Comparison of ENCODE assay signal across 1 cellular context in the genomic region with DNA sequence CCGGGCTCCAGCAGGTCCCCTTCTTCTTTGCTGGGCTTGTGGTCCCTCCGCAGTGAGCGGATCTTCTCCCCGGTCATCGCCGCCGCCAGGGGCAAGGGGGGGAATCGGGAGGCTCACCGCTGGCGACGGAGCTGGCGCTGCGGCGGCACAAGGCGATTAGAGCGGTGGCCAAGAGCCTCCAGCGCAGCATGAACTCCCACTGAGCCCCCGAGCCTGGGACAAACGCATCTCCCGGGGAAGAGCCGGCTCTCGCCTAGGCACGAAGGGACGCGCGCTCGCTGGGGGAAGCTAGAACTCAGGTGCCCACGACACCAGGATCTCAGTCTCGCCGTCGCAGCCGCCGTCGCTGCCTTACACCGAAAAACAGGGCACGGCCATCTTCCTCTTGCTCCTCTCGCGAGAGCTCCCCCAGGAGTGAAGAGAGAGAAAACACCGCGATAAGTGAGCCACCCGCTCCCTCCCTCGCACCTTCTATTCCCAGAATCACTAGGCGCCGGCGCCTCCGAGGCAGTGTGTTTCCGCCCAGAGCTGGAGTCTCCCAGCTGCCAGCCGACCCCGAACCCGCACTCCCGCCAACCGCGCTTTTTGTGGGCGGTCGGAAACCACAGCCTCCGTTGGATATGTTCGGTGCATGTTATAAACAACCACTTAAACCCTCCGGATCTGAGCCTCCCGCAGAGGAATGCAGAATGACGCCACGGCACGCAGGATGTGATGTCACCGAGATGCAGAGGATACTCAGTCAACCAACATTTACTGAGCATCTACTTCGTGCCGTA.
A peak's percentile ranks its signal among the peaks of the same experiment; 100 is the strongest.
TF ChIP-seq lines count a peak whose summit lies in the region.

A gene with protein sequence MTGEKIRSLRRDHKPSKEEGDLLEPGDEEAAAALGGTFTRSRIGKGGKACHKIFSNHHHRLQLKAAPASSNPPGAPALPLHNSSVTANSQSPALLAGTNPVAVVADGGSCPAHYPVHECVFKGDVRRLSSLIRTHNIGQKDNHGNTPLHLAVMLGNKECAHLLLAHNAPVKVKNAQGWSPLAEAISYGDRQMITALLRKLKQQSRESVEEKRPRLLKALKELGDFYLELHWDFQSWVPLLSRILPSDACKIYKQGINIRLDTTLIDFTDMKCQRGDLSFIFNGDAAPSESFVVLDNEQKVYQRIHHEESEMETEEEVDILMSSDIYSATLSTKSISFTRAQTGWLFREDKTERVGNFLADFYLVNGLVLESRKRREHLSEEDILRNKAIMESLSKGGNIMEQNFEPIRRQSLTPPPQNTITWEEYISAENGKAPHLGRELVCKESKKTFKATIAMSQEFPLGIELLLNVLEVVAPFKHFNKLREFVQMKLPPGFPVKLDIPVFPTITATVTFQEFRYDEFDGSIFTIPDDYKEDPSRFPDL (minus strand): TSS at position 391 of the 779 bp plus-strand sequence. CDS start 314 bp downstream, at position 77.

TF ChIP-seq in K562, 482 proteins besides CTCF, POLR2A, EP300 and RAD21 (continued from another document and continues in another):
- TF ChIP-seq, protein P1, sequence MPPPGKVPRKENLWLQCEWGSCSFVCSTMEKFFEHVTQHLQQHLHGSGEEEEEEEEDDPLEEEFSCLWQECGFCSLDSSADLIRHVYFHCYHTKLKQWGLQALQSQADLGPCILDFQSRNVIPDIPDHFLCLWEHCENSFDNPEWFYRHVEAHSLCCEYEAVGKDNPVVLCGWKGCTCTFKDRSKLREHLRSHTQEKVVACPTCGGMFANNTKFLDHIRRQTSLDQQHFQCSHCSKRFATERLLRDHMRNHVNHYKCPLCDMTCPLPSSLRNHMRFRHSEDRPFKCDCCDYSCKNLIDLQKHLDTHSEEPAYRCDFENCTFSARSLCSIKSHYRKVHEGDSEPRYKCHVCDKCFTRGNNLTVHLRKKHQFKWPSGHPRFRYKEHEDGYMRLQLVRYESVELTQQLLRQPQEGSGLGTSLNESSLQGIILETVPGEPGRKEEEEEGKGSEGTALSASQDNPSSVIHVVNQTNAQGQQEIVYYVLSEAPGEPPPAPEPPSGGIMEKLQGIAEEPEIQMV (tag; conservative IDR thresholded peaks at IDR 0.05; ENCODE audit: low read depth), result no peak
- TF ChIP-seq, protein P2, sequence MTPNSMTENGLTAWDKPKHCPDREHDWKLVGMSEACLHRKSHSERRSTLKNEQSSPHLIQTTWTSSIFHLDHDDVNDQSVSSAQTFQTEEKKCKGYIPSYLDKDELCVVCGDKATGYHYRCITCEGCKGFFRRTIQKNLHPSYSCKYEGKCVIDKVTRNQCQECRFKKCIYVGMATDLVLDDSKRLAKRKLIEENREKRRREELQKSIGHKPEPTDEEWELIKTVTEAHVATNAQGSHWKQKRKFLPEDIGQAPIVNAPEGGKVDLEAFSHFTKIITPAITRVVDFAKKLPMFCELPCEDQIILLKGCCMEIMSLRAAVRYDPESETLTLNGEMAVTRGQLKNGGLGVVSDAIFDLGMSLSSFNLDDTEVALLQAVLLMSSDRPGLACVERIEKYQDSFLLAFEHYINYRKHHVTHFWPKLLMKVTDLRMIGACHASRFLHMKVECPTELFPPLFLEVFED (CRISPR knock-in tag; conservative IDR thresholded peaks at IDR 0.05), result peak; percentile 83; the same call in 1 of the 2 replicates
- TF ChIP-seq L3MBTL2 (IDR thresholded peaks at IDR 0.05) (peak; percentile 96), ZNF766 (CRISPR knock-in tag; conservative IDR thresholded peaks at IDR 0.05) (peak; percentile 47; the same call in 1 of the 2 replicates), MYBL2 (IDR thresholded peaks at IDR 0.05; ENCODE audit: low read depth) (no peak), MYBL2 (CRISPR knock-in tag; IDR thresholded peaks at IDR 0.05; ENCODE audit: borderline replicate concordance) (no peak), FIP1L1 (IDR thresholded peaks at IDR 0.05; ENCODE audit: low read depth, low read length, poor library complexity, severe bottlenecking) (no peak), ZNF76 (CRISPR knock-in tag; IDR thresholded peaks at IDR 0.05; ENCODE audit: borderline replicate concordance) (0 out of 2 replicates have a peak, but pooled peaks have one; percentile 59), MEF2A (IDR thresholded peaks at IDR 0.05; ENCODE audit: control insufficient read depth, low read depth, low read length) (no peak), MYC (IDR thresholded peaks at IDR 0.05; ENCODE audit: low read depth, low read length) (peak; percentile 49), MYC (CRISPR knock-in tag; IDR thresholded peaks at IDR 0.05; ENCODE audit: borderline replicate concordance, low read depth) (peak; percentile 39; the same call in 1 of the 2 replicates), NRF1 (conservative IDR thresholded peaks at IDR 0.05 in 1 of 2, IDR thresholded peaks at IDR 0.05 in 1 of 2) (peak; percentile 76 to 80), ZNF217 (CRISPR knock-in tag; IDR thresholded peaks at IDR 0.05) (no peak), ZNF57 (CRISPR knock-in tag; IDR thresholded peaks at IDR 0.05) (peak; percentile 56; the same call in 1 of the 2 replicates), CREBBP (IDR thresholded peaks at IDR 0.05; ENCODE audit: low read depth, low read length) (no peak), SIN3B (IDR thresholded peaks at IDR 0.05; ENCODE audit: low read depth) (peak; percentile 88), ZNF239 (CRISPR knock-in tag; IDR thresholded peaks at IDR 0.05) (peak; percentile 54), MBD2 (IDR thresholded peaks at IDR 0.05; ENCODE audit: borderline replicate concordance, low read depth) (peak; percentile 62; the same call in 1 of the 2 replicates), ZNF3 (CRISPR knock-in tag; IDR thresholded peaks at IDR 0.05) (peak; percentile 100)
- TF ChIP-seq, protein P3, sequence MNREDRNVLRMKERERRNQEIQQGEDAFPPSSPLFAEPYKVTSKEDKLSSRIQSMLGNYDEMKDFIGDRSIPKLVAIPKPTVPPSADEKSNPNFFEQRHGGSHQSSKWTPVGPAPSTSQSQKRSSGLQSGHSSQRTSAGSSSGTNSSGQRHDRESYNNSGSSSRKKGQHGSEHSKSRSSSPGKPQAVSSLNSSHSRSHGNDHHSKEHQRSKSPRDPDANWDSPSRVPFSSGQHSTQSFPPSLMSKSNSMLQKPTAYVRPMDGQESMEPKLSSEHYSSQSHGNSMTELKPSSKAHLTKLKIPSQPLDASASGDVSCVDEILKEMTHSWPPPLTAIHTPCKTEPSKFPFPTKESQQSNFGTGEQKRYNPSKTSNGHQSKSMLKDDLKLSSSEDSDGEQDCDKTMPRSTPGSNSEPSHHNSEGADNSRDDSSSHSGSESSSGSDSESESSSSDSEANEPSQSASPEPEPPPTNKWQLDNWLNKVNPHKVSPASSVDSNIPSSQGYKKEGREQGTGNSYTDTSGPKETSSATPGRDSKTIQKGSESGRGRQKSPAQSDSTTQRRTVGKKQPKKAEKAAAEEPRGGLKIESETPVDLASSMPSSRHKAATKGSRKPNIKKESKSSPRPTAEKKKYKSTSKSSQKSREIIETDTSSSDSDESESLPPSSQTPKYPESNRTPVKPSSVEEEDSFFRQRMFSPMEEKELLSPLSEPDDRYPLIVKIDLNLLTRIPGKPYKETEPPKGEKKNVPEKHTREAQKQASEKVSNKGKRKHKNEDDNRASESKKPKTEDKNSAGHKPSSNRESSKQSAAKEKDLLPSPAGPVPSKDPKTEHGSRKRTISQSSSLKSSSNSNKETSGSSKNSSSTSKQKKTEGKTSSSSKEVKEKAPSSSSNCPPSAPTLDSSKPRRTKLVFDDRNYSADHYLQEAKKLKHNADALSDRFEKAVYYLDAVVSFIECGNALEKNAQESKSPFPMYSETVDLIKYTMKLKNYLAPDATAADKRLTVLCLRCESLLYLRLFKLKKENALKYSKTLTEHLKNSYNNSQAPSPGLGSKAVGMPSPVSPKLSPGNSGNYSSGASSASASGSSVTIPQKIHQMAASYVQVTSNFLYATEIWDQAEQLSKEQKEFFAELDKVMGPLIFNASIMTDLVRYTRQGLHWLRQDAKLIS (CRISPR knock-in tag; IDR thresholded peaks at IDR 0.05), result peak; percentile 52; the same call in 1 of the 2 replicates
- TF ChIP-seq, protein P4, sequence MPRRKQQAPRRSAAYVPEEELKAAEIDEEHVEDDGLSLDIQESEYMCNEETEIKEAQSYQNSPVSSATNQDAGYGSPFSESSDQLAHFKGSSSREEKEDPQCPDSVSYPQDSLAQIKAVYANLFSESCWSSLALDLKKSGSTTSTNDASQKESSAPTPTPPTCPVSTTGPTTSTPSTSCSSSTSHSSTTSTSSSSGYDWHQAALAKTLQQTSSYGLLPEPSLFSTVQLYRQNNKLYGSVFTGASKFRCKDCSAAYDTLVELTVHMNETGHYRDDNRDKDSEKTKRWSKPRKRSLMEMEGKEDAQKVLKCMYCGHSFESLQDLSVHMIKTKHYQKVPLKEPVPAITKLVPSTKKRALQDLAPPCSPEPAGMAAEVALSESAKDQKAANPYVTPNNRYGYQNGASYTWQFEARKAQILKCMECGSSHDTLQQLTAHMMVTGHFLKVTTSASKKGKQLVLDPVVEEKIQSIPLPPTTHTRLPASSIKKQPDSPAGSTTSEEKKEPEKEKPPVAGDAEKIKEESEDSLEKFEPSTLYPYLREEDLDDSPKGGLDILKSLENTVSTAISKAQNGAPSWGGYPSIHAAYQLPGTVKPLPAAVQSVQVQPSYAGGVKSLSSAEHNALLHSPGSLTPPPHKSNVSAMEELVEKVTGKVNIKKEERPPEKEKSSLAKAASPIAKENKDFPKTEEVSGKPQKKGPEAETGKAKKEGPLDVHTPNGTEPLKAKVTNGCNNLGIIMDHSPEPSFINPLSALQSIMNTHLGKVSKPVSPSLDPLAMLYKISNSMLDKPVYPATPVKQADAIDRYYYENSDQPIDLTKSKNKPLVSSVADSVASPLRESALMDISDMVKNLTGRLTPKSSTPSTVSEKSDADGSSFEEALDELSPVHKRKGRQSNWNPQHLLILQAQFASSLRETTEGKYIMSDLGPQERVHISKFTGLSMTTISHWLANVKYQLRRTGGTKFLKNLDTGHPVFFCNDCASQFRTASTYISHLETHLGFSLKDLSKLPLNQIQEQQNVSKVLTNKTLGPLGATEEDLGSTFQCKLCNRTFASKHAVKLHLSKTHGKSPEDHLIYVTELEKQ (CRISPR knock-in tag; IDR thresholded peaks at IDR 0.05), result no peak
- TF ChIP-seq, protein P5, sequence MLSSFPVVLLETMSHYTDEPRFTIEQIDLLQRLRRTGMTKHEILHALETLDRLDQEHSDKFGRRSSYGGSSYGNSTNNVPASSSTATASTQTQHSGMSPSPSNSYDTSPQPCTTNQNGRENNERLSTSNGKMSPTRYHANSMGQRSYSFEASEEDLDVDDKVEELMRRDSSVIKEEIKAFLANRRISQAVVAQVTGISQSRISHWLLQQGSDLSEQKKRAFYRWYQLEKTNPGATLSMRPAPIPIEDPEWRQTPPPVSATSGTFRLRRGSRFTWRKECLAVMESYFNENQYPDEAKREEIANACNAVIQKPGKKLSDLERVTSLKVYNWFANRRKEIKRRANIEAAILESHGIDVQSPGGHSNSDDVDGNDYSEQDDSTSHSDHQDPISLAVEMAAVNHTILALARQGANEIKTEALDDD (IDR thresholded peaks at IDR 0.05), result no peak; the same call in 1 of the 2 replicates
- TF ChIP-seq, protein P6, sequence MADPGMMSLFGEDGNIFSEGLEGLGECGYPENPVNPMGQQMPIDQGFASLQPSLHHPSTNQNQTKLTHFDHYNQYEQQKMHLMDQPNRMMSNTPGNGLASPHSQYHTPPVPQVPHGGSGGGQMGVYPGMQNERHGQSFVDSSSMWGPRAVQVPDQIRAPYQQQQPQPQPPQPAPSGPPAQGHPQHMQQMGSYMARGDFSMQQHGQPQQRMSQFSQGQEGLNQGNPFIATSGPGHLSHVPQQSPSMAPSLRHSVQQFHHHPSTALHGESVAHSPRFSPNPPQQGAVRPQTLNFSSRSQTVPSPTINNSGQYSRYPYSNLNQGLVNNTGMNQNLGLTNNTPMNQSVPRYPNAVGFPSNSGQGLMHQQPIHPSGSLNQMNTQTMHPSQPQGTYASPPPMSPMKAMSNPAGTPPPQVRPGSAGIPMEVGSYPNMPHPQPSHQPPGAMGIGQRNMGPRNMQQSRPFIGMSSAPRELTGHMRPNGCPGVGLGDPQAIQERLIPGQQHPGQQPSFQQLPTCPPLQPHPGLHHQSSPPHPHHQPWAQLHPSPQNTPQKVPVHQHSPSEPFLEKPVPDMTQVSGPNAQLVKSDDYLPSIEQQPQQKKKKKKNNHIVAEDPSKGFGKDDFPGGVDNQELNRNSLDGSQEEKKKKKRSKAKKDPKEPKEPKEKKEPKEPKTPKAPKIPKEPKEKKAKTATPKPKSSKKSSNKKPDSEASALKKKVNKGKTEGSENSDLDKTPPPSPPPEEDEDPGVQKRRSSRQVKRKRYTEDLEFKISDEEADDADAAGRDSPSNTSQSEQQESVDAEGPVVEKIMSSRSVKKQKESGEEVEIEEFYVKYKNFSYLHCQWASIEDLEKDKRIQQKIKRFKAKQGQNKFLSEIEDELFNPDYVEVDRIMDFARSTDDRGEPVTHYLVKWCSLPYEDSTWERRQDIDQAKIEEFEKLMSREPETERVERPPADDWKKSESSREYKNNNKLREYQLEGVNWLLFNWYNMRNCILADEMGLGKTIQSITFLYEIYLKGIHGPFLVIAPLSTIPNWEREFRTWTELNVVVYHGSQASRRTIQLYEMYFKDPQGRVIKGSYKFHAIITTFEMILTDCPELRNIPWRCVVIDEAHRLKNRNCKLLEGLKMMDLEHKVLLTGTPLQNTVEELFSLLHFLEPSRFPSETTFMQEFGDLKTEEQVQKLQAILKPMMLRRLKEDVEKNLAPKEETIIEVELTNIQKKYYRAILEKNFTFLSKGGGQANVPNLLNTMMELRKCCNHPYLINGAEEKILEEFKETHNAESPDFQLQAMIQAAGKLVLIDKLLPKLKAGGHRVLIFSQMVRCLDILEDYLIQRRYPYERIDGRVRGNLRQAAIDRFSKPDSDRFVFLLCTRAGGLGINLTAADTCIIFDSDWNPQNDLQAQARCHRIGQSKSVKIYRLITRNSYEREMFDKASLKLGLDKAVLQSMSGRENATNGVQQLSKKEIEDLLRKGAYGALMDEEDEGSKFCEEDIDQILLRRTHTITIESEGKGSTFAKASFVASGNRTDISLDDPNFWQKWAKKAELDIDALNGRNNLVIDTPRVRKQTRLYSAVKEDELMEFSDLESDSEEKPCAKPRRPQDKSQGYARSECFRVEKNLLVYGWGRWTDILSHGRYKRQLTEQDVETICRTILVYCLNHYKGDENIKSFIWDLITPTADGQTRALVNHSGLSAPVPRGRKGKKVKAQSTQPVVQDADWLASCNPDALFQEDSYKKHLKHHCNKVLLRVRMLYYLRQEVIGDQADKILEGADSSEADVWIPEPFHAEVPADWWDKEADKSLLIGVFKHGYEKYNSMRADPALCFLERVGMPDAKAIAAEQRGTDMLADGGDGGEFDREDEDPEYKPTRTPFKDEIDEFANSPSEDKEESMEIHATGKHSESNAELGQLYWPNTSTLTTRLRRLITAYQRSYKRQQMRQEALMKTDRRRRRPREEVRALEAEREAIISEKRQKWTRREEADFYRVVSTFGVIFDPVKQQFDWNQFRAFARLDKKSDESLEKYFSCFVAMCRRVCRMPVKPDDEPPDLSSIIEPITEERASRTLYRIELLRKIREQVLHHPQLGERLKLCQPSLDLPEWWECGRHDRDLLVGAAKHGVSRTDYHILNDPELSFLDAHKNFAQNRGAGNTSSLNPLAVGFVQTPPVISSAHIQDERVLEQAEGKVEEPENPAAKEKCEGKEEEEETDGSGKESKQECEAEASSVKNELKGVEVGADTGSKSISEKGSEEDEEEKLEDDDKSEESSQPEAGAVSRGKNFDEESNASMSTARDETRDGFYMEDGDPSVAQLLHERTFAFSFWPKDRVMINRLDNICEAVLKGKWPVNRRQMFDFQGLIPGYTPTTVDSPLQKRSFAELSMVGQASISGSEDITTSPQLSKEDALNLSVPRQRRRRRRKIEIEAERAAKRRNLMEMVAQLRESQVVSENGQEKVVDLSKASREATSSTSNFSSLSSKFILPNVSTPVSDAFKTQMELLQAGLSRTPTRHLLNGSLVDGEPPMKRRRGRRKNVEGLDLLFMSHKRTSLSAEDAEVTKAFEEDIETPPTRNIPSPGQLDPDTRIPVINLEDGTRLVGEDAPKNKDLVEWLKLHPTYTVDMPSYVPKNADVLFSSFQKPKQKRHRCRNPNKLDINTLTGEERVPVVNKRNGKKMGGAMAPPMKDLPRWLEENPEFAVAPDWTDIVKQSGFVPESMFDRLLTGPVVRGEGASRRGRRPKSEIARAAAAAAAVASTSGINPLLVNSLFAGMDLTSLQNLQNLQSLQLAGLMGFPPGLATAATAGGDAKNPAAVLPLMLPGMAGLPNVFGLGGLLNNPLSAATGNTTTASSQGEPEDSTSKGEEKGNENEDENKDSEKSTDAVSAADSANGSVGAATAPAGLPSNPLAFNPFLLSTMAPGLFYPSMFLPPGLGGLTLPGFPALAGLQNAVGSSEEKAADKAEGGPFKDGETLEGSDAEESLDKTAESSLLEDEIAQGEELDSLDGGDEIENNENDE (IDR thresholded peaks at IDR 0.05; ENCODE audit: low read depth, low read length), result no peak
